8 cellular contexts compared by ENCODE assay signal in the genomic region with DNA sequence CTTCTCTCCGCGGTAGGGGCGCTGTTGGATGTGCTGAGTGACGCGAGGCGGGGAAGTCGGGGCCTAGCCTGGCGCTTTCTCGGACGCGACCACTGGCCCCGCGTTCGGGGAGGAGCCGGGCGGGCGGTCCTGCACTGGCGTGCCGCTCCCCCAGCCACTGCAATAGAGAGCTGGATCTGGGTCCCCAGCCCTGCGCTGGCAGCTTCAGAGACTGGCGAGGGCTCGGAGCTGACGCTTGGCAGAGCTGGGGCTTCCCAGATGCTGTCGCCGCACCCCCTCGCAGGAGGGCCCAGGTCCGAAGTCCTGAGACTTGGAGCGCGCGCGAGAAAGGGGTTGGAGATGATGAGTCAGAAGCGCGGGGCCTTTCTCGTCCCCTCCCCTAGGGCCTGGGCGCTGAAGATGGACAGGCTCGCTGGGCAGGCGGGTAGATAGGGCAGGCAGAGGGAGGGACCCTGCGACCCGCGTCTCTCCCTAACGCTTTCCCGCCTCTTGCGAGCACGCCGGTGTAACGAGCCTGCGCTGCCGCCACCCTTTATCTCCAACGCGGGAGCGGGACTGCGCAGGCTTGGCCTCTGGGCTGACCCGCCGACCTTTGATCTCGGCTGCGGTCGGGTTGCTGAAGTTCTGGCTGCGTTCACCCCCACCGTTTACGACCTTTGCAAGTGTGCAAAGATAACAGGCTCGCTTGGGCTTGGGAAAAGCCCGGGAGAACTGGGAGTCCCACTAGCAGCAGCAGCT. TPM values are rescaled to one million over a fixed set of nuclear protein-coding genes. Genes with fewer than 3 reads are reported as not detected.
DNase-seq lines count a peak whose midpoint lies in the region; ATAC-seq and TF ChIP-seq lines count a peak whose summit lies in the region.

No MANE protein-coding gene starts in this region.

- H3K4me1 Mint-ChIP-seq in CD4-positive, alpha-beta T cell (ENCODE audit: low read depth): peaks cover 38% of the 10 kb centered on the region

- H3K9me3 ChIP-seq in CD4-positive, alpha-beta T cell (ENCODE audit: control insufficient read depth, low read length): no peaks in the 10 kb centered on the region
- H3K9me3 ChIP-seq in right lobe of liver: no peaks in the 10 kb centered on the region

- peaks cover 0 to 49% (median 27%) of the 10 kb centered on the region in 4 donors for H3K4me1 ChIP-seq in right lobe of liver

- peak overlapping the region; percentile 55 to 69 (median 68) for H3K4me3 ChIP-seq in right lobe of liver

- H3K27me3 Mint-ChIP-seq in CD4-positive, alpha-beta T cell: no peaks in the 10 kb centered on the region

- no peaks in the 10 kb centered on the region for H3K36me3 Mint-ChIP-seq in CD4-positive, alpha-beta T cell (ENCODE audit: low read depth)

- intact Hi-C loops in CD4-positive, alpha-beta T cell (cut with DNase I, micrococcal nuclease): loop anchor here (1.0 to 10.0 kb wide), 8 partner anchors 12 to 409 kb away; a partner anchor contains a TSS
- intact Hi-C loops in right lobe of liver (cut with DNase I): loop anchor here in 1 of 2 donors (5.0 kb wide), 1 partner anchor 47 kb away; a partner anchor contains a TSS

- H3K9me3 Mint-ChIP-seq in CD4-positive, alpha-beta T cell: no peaks in the 10 kb centered on the region

- no peaks in the 10 kb centered on the region for H3K36me3 ChIP-seq in right lobe of liver

- peak overlapping the region; percentile 85 for H3K27ac Mint-ChIP-seq in CD4-positive, alpha-beta T cell

- no peaks in the 10 kb centered on the region for H3K27me3 ChIP-seq in CD4-positive, alpha-beta T cell (ENCODE audit: control insufficient read depth, insufficient read depth, low read length)
- H3K27me3 ChIP-seq in right lobe of liver: no peaks in the 10 kb centered on the region

- TF ChIP-seq POLR2A in right lobe of liver (IDR thresholded peaks at IDR 0.05): peak; percentile 79

- CTCF ChIA-PET in CD4-positive, alpha-beta T cell (lab: Charles Lee): interaction anchor here (0.9 to 6.8 kb wide), 19 partner anchors 8 to 412 kb away, joined by 3 to 116 read pairs (median 6); a partner anchor contains a TSS

- WGBS in right lobe of liver (ENCODE audit: insufficient coverage, low coverage, low lambda C conversion rate, missing lambda C conversion rate): 0% methylated on average over 16 of the region's 62 CpGs

- POLR2A ChIA-PET in CD4-positive, alpha-beta T cell (lab: Charles Lee): interaction anchor here (0.6 to 3.4 kb wide), 10 partner anchors 10 to 284 kb away, joined by 3 to 52 read pairs (median 11); a partner anchor contains a TSS

- H3K4me3 Mint-ChIP-seq in CD4-positive, alpha-beta T cell: peak overlapping the region; percentile 86

- TF ChIP-seq CTCF in CD4-positive, alpha-beta T cell (IDR thresholded peaks at IDR 0.05): no peak
- peak; percentile 71 to 86 (median 74) for TF ChIP-seq CTCF in right lobe of liver (IDR thresholded peaks at IDR 0.05)

- peak; percentile 82 for ATAC-seq in CD4-positive, alpha-beta T cell (ENCODE audit: poor library complexity)
- ATAC-seq in GM19397 (IDR thresholded peaks at IDR 0.05; ENCODE audit: unreplicated experiment): peak; percentile 92
- ATAC-seq in HG03565 (IDR thresholded peaks at IDR 0.05; ENCODE audit: unreplicated experiment): peak; percentile 86
- peak; percentile 83 to 90 (median 84) for ATAC-seq in right lobe of liver

- peak overlapping the region; percentile 97 for H3K27ac ChIP-seq in CD4-positive, alpha-beta T cell (ENCODE audit: low read depth, low read length)
- peak overlapping the region; percentile 93 to 99 (median 98) for H3K27ac ChIP-seq in right lobe of liver

- peak; percentile 89 to 93 (median 92) for DNase-seq in CD4-positive, alpha-beta T cell
- DNase-seq in NCI-H748 treated with DMSO at 0.1 percent for 48 hours (lab: John Stamatoyannopoulos, UW) (peak; percentile 93), dermis microvascular lymphatic vessel endothelial cell (ENCODE audit: low read depth in 2 of 2) (peak; percentile 86 to 96), right lobe of liver (peak; percentile 96)
- DNase-seq in activated CD4-positive, alpha-beta T cell treated with anti-CD3 and anti-CD28 coated beads, Interleukin-2, amount 50 U/mL, for 48 hours: peak; percentile 94 to 96
- DNase-seq in stimulated activated CD4-positive, alpha-beta T cell treated with anti-CD3 and anti-CD28 coated beads, Interleukin-4, amount 100 ng/mL, for 24 hours: peak; percentile 95

RNA-seq across cellular contexts. Expression of a gene that starts 3.0 kb away (rescaled TPM):
- not detected for total RNA-seq in CD4-positive, alpha-beta T cell
- total RNA-seq in dermis microvascular lymphatic vessel endothelial cell (0.13 TPM in 1 of 2 replicates, not detected in the other), right lobe of liver (1 to 10 TPM in 1 of 6 experiments, under 1 TPM in 3, not detected in 2; 0.20 to 1.2 (median 0.38) TPM)

RNA-seq across cellular contexts. Expression of a gene that starts 5.4 kb away (rescaled TPM):
- 10 to 100 TPM; 15.2 to 15.5 TPM for total RNA-seq in CD4-positive, alpha-beta T cell
- total RNA-seq in dermis microvascular lymphatic vessel endothelial cell (2.6 and 4.2 TPM in 2 replicates), right lobe of liver (10 to 100 TPM in 2 of 6 experiments, 1 to 10 TPM in 4; 6.9 to 20.6 (median 9.3) TPM)

RNA-seq across cellular contexts. Expression of a gene that starts 33.8 kb away (rescaled TPM):
- total RNA-seq in CD4-positive, alpha-beta T cell: 1 to 10 TPM; 1.2 to 1.3 TPM
- total RNA-seq in dermis microvascular lymphatic vessel endothelial cell (6.2 and 8.3 TPM in 2 replicates), right lobe of liver (10 to 100 TPM; 17.1 to 35.8 (median 25.1) TPM)

RNA-seq across cellular contexts. Expression of a gene that starts 46.3 kb away (rescaled TPM):
- total RNA-seq in CD4-positive, alpha-beta T cell: not detected
- not detected in 2 replicates for total RNA-seq in dermis microvascular lymphatic vessel endothelial cell
- total RNA-seq in right lobe of liver: not detected

RNA-seq across cellular contexts. Expression of a gene that starts 52.0 kb away (rescaled TPM):
- not detected for total RNA-seq in CD4-positive, alpha-beta T cell
- total RNA-seq in dermis microvascular lymphatic vessel endothelial cell (not detected in 2 replicates), right lobe of liver (not detected)

Comparison
In these comparisons a context has a peak if more than half of its experiments do, and no peak if none do; other contexts are left out.
1. Peak in every context shown above with its lines: DNase-seq, ATAC-seq, H3K4me3 ChIP-seq and H3K27ac ChIP-seq.